In the genomic region with DNA sequence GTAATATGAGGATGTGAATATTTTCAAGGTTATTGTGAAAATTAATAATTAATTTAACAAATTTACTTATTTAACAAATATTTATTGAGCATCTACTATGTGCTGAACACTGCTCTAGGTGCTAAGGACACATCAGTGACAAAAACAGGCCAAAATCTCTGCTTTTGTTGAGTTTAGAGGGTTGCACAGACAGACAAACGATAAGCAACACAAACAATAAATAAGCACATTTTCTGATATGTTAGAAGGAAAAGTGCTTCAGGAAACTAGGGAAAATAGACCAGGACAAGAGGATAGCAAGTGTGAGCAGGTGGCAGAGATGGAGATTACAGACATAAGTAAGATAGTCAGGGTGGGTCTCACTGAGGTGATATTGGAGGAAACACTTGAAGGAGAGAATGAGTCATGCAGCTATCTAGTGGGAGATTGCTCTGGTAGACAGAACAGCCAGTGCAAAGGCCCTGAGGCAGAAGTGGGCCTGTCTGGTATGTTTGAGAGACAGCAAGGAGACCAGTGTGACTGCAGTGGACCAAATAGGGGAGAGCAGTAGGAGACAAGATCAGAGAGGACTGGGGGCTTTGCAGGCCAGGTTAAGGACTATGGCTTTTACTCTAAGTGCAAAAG, we compare ENCODE assay signal across 25 cellular contexts. TPM values are rescaled to one million over a fixed set of nuclear protein-coding genes. Genes with fewer than 3 reads are reported as not detected.
DNase-seq lines count a peak whose midpoint lies in the region; ATAC-seq, FAIRE-seq and TF ChIP-seq lines count a peak whose summit lies in the region.
"Had no signal": no experiment of that assay in that cellular context is flagged by ENCODE, and none has a peak within 500 bp of the region (broad histone marks: within the 10 kb centered on the region; RNA-seq: fewer than 3 reads in every experiment).

No MANE protein-coding gene starts in this region.

- in situ Hi-C loops in GM13976 (cut with MboI; ENCODE audit: low sequenced_read_pairs, unreplicated experiment), result no loop called here

- H3K4me1 ChIP-seq in mucosa of descending colon (ENCODE audit: low read depth), result peaks cover 9% of the 10 kb centered on the region
- H3K4me1 ChIP-seq: gastroesophageal sphincter, tibial nerve had no signal

- DNase-seq in EH (ENCODE audit: low read depth), result peak; percentile 14
- DNase-seq in M059J (ENCODE audit: low read depth), result peak; percentile 20
- peak; percentile 14 for DNase-seq in bronchial epithelial cell (ENCODE audit: low read depth)
- DNase-seq in mucosa of descending colon, result peak in 2 of 3 donors; percentile 53 to 65
- no peak for DNase-seq in dedifferentiated amniotic fluid mesenchymal stem cell (ENCODE audit: extremely low spot score)
- DNase-seq in coronary artery (ENCODE audit: low spot score), result no peak
- no peak for DNase-seq in GM13976 (ENCODE audit: low spot score)
- DNase-seq: activated CD4-positive, alpha-beta T cell treated with anti-CD3 and anti-CD28 coated beads for 48 hours; activated naive CD8-positive, alpha-beta T cell treated with anti-CD3 and anti-CD28 coated beads, Interleukin-2, amount 10 ng/mL, durations not matched to agents 7 days and 5 days; CD8-positive, alpha-beta T cell; DMS79 treated with DMSO at 0.1 percent for 48 hours; effector memory CD4-positive, alpha-beta T cell; kidney; NCI-H1417 treated with DMSO at 0.1 percent for 48 hours; NCI-H526 treated with DMSO at 0.1 percent for 48 hours; OCI-M1; retina; stimulated activated CD4-positive, alpha-beta T cell treated with anti-CD3 and anti-CD28 coated beads, Interleukin-4, amount 100 ng/mL, for 24 hours; stimulated activated naive CD8-positive, alpha-beta T cell treated with anti-CD3 and anti-CD28 coated beads, Interleukin-15, Interleukin-2, amounts not matched to agents 100 U/mL and 50 U/mL, for 24 hours had no signal

- ATAC-seq in mucosa of descending colon (peak; percentile 58), GM19351 (IDR thresholded peaks at IDR 0.05; ENCODE audit: unreplicated experiment) (no peak)
- ATAC-seq: CD8-positive, alpha-beta T cell; gastroesophageal sphincter; GM23338; Right ventricle myocardium inferior had no signal

- no peak overlapping the region for H3K27ac ChIP-seq in coronary artery
- H3K27ac ChIP-seq: gastroesophageal sphincter, tibial nerve had no signal

- H3K36me3 ChIP-seq in bronchial epithelial cell (ENCODE audit: control insufficient read depth, insufficient read depth, low read length), result no peaks in the 10 kb centered on the region
- H3K36me3 ChIP-seq in mucosa of descending colon (ENCODE audit: low read depth), result no peaks in the 10 kb centered on the region

- no peaks in the 10 kb centered on the region for H3K9me3 ChIP-seq in mucosa of descending colon
- H3K9me3 ChIP-seq: body of pancreas, gastroesophageal sphincter, tibial nerve had no signal

- intact Hi-C loops in mucosa of descending colon (cut with DNase I, micrococcal nuclease), result no loop called here

- no peaks in the 10 kb centered on the region for H3K27me3 ChIP-seq in bronchial epithelial cell (ENCODE audit: control insufficient read depth, insufficient read depth, low read length)
- H3K27me3 ChIP-seq: body of pancreas, gastroesophageal sphincter, tibial nerve had no signal

- no peak for FAIRE-seq in bronchial epithelial cell (lab: Jason Lieb, UNC)
- FAIRE-seq: kidney had no signal

- no peak overlapping the region for H3K4me3 ChIP-seq in bronchial epithelial cell (ENCODE audit: low read depth, low read length)
- H3K4me3 ChIP-seq in mucosa of descending colon, result no peak overlapping the region
- no peak overlapping the region for H3K4me3 ChIP-seq in coronary artery
- H3K4me3 ChIP-seq: body of pancreas, gastroesophageal sphincter, GM23338, tibial nerve had no signal

- TF ChIP-seq CTCF in bronchial epithelial cell (IDR thresholded peaks at IDR 0.05; ENCODE audit: insufficient read depth, low read length, severe bottlenecking) (no peak), mucosa of descending colon (IDR thresholded peaks at IDR 0.05) (no peak), coronary artery (IDR thresholded peaks at IDR 0.05) (no peak), GM13976 (IDR thresholded peaks at IDR 0.05; ENCODE audit: borderline replicate concordance, control extremely low read depth, extremely low read depth, insufficient read depth, missing control alignments) (no peak)

RNA-seq across cellular contexts. Expression of gene SFXN5, which starts 38.3 kb away (rescaled TPM):
- 7.9 and 17.3 TPM in 2 replicates for total RNA-seq in M059J (2014; rRNA removed; shearing (Covaris generic))
- total RNA-seq in bronchial epithelial cell, result 5.3 and 8.2 TPM in 2 replicates
- 10 to 100 TPM; 22.2 to 30.9 (median 27.5) TPM for total RNA-seq in mucosa of descending colon

Comparison
In these comparisons a context has a peak if more than half of its experiments do, and no peak if none do; other contexts are left out.
1. DNase-seq: peak in EH (single experiment), M059J (single experiment), bronchial epithelial cell (single experiment) and mucosa of descending colon (2 of 3); none in dedifferentiated amniotic fluid mesenchymal stem cell (single experiment), coronary artery (single experiment) and GM13976 (single experiment).